34 cellular contexts compared by ENCODE assay signal in the genomic region with DNA sequence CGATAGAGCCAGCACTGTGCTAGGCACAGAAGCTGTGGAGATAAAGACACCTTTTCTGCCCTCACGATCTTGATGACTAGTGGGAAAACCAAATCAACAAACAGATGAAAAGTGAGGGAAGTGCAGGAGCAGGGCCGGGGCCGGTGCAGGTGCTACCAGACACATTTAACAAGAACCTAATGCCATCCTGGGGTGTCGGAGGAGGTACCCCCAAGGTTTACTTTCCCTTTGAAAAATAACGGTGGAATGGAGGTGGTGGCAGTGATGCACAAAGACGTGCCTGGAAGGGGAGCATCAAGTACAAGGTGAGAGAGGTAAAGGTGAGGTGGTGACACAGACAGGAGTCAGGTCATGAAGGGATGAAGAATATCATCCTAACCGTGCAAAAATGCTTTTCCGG. TPM values are rescaled to one million over a fixed set of nuclear protein-coding genes. Genes with fewer than 3 reads are reported as not detected.
"Had no signal": no experiment of that assay in that cellular context is flagged by ENCODE, and none has a peak within 500 bp of the region (broad histone marks: within the 10 kb centered on the region; RNA-seq: fewer than 3 reads in every experiment).

No MANE protein-coding gene starts in this region.

- H3K27ac ChIP-seq: SJCRH30, SK-N-MC, WERI-Rb-1 had no signal

- H3K27me3 ChIP-seq: SJCRH30 had no signal

- DNase-seq: activated CD4-positive, alpha-beta memory T cell treated with anti-CD3 and anti-CD28 coated beads, Interleukin-2, amount 10 ng/mL, durations not matched to agents 7 days and 5 days; activated CD4-positive, alpha-beta T cell treated with anti-CD3 and anti-CD28 coated beads for 1 hour; activated CD4-positive, alpha-beta T cell treated with anti-CD3 and anti-CD28 coated beads for 48 hours; activated CD4-positive, CD25-positive, alpha-beta regulatory T cell; activated gamma-delta T cell treated with Interleukin-2 at 50 U/mL for 16 hours; activated naive CD4-positive, alpha-beta T cell treated with anti-CD3 and anti-CD28 coated beads for 36 hours; activated naive CD8-positive, alpha-beta T cell treated with anti-CD3 and anti-CD28 coated beads, Interleukin-2, amount 50 U/mL, for 24 hours; activated T-cell treated with anti-CD3 and anti-CD28 coated beads for 4 hours; activated T-cell treated with anti-CD3 and anti-CD28 coated beads, Interleukin-2, amount 50 U/mL, for 4 hours; anterior cingulate cortex; Kasumi-1; KG1; MG63; NCI-H1048; NCI-H1105 treated with DMSO at 0.1 percent for 48 hours; NCI-H1436; NCI-H1694; NCI-H1930; NCI-H2081 treated with DMSO at 0.1 percent for 48 hours; NCI-H226; NCI-H524 treated with DMSO at 0.1 percent for 48 hours; SHP77; SJCRH30; T1000; WERI-Rb-1 had no signal

- H3K4me3 Mint-ChIP-seq: activated CD4-positive, alpha-beta memory T cell treated with anti-CD3 and anti-CD28 coated beads, Interleukin-2, amount 10 ng/mL, durations not matched to agents 7 days and 5 days; activated naive CD4-positive, alpha-beta T cell treated with anti-CD3 and anti-CD28 coated beads for 36 hours; activated naive CD8-positive, alpha-beta T cell treated with anti-CD3 and anti-CD28 coated beads, Interleukin-2, amount 50 U/mL, for 24 hours; activated T-cell treated with anti-CD3 and anti-CD28 coated beads, Interleukin-2, amount 50 U/mL, for 4 hours; activated T-helper 1 cell treated with anti-CD3 and anti-CD28 coated beads, Interleukin-12 subunit alpha, Interleukin-12 subunit beta, Interleukin-2, Interleukin-4 antibody, amounts not matched to agents 30 ng/mL and 10 ng/mL and 1 ng/mL, durations not matched to agents 14 hours and 24 hours and 36 hours; brain had no signal

- H3K4me1 ChIP-seq: SJCRH30 had no signal

- H3K36me3 ChIP-seq: MG63, SJCRH30, WERI-Rb-1 had no signal

- H3K4me3 ChIP-seq: MG63, SJCRH30, SK-N-MC had no signal

- H3K27ac Mint-ChIP-seq: activated CD4-positive, alpha-beta memory T cell treated with anti-CD3 and anti-CD28 coated beads, Interleukin-2, amount 10 ng/mL, durations not matched to agents 7 days and 5 days; activated naive CD4-positive, alpha-beta T cell treated with anti-CD3 and anti-CD28 coated beads for 36 hours; activated naive CD4-positive, alpha-beta T cell treated with anti-CD3 and anti-CD28 coated beads, Interleukin-2, amount 50 U/mL, for 72 hours; activated naive CD8-positive, alpha-beta T cell treated with anti-CD3 and anti-CD28 coated beads, Interleukin-2, amount 50 U/mL, for 24 hours; activated T-helper 1 cell treated with anti-CD3 and anti-CD28 coated beads, Interleukin-12 subunit alpha, Interleukin-12 subunit beta, Interleukin-2, Interleukin-4 antibody, amounts not matched to agents 30 ng/mL and 10 ng/mL and 1 ng/mL, durations not matched to agents 14 hours and 24 hours and 36 hours; brain had no signal

- H3K4me1 Mint-ChIP-seq: activated CD4-positive, alpha-beta memory T cell treated with anti-CD3 and anti-CD28 coated beads, Interleukin-2, amount 10 ng/mL, durations not matched to agents 7 days and 5 days; activated naive CD8-positive, alpha-beta T cell treated with anti-CD3 and anti-CD28 coated beads, Interleukin-2, amount 50 U/mL, for 24 hours; brain had no signal

RNA-seq across cellular contexts. Expression of gene SLC6A13, which starts 22.1 kb away (rescaled TPM):
- total RNA-seq: activated CD4-positive, alpha-beta memory T cell treated with anti-CD3 and anti-CD28 coated beads, Interleukin-2, amount 10 ng/mL, durations not matched to agents 7 days and 5 days; activated naive CD4-positive, alpha-beta T cell treated with anti-CD3 and anti-CD28 coated beads for 36 hours; activated naive CD4-positive, alpha-beta T cell treated with anti-CD3 and anti-CD28 coated beads, Interleukin-2, amount 50 U/mL, for 72 hours had no signal

RNA-seq across cellular contexts. Expression of gene SLC6A12, which starts 26.6 kb away (rescaled TPM):
- total RNA-seq: activated CD4-positive, alpha-beta memory T cell treated with anti-CD3 and anti-CD28 coated beads, Interleukin-2, amount 10 ng/mL, durations not matched to agents 7 days and 5 days; activated naive CD4-positive, alpha-beta T cell treated with anti-CD3 and anti-CD28 coated beads, Interleukin-2, amount 50 U/mL, for 72 hours; activated T-helper 1 cell treated with anti-CD3 and anti-CD28 coated beads, Interleukin-12 subunit alpha, Interleukin-12 subunit beta, Interleukin-2, Interleukin-4 antibody, amounts not matched to agents 30 ng/mL and 10 ng/mL and 1 ng/mL, durations not matched to agents 14 hours and 24 hours and 36 hours; bronchial epithelial cell; NCI-H460; RPMI7951; SJCRH30; T-helper 1 cell treated with Interleukin-12 subunit alpha and Interleukin-12 subunit beta and Interleukin-4 antibody, amounts not matched to agents 30 ng/mL and 1 ng/mL, for 36 hours; T-helper 2 cell treated with Interferon-gamma antibody and Interleukin-4, amounts not matched to agents 100 ng/mL and 5 ng/mL, for 36 hours had no signal
